ENCODE assay signal across 23 cellular contexts in the genomic region with DNA sequence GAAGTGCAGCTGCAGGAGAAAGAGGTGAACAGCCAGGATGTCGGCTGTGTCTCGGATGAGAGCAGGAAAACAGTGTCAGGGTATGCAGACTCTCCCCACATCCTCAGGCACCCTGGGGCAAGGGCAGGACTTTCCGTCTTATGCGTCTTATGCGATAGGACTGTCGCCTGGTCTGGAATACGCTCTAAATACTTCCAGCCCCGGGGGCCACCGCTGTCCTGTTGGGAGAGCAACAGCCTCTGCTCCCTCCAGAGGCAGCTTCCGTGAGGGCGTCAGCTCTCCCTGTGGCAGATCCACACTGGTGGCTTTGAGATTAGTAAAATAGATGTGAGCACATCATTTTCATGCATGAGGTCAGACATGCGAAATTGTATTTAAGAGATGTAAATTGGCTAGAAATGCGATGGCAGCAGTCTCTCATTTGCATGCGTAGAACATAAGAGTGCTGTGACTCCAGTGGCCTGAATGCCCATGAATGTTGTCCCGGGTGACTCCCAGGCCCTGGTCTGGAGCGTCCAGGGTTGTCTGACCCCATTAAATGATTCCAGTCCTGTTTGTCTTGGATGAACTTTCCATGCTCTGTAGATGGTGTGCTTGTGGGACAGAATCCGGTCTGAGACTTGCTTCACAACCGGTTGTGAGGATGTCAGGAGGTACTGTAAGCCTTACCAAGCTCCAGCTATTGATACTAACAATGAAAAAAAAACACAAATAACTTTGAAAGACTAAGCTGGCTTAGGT.
DNase-seq lines count a peak whose midpoint lies in the region; ATAC-seq, FAIRE-seq and TF ChIP-seq lines count a peak whose summit lies in the region.
"Had no signal": no experiment of that assay in that cellular context is flagged by ENCODE, and none has a peak within 500 bp of the region (broad histone marks: within the 10 kb centered on the region; RNA-seq: fewer than 3 reads in every experiment).

No MANE protein-coding gene starts in this region.

- H3K4me1 Mint-ChIP-seq in neural crest cell: no peaks in the 10 kb centered on the region

- FAIRE-seq in HepG2 (lab: Jason Lieb, UNC): no peak
- FAIRE-seq: H54, K562 had no signal

- TF ChIP-seq RAD21 in HepG2 (CRISPR knock-in tag; IDR thresholded peaks at IDR 0.05): no peak

- no peaks in the 10 kb centered on the region for H3K27me3 Mint-ChIP-seq in neural crest cell (ENCODE audit: low read depth)

- no TSS peak for BruUV-seq in HepG2 (replicated peaks; lab: Mats Ljungman, UMichigan)

- 73% methylated on average over 17 of the region's 18 CpGs for WGBS in HepG2 (ENCODE audit: low lambda C conversion rate)

- H3K36me3 ChIP-seq in HepG2 (replicated peaks in 1 of 2; ENCODE audit: control insufficient read depth in 1 of 2, insufficient read depth in 2 of 2, low read length in 2 of 2): no peaks in the 10 kb centered on the region
- H3K36me3 ChIP-seq: BLaER1 treated with 17β-estradiol and CSF1 and Interleukin-3, amounts not matched to agents 10 nM and 100 nM; MG63 had no signal

- no peaks in the 10 kb centered on the region for H3K36me3 Mint-ChIP-seq in neural crest cell (ENCODE audit: low read depth)
- H3K36me3 Mint-ChIP-seq: CD8-positive, alpha-beta T cell had no signal

- TF ChIP-seq CTCF in choroid plexus epithelial cell (conservative IDR thresholded peaks at IDR 0.05; ENCODE audit: low read depth, low read length) (peak; percentile 22), HepG2 (CRISPR knock-in tag; IDR thresholded peaks at IDR 0.05) (no peak), neural crest cell (conservative IDR thresholded peaks at IDR 0.05) (no peak)

- H3K27ac Mint-ChIP-seq in neural crest cell (ENCODE audit: unreplicated experiment): peak overlapping the region; percentile 67
- H3K27ac Mint-ChIP-seq: CD8-positive, alpha-beta T cell had no signal

- no peak overlapping the region for H2AFZ ChIP-seq in HepG2 (ENCODE audit: low read length)

- CTCF ChIA-PET in HepG2 (lab: Yijun Ruan, JAX; ENCODE audit: low intra/inter-chr PET ratio, low total read pairs): no interaction called here

- H3K4me1 ChIP-seq in HepG2 (ENCODE audit: insufficient read depth, low read length): peaks cover 5% of the 10 kb centered on the region

- POLR2A ChIA-PET in HepG2 (lab: Yijun Ruan, JAX): no interaction called here

- no peaks in the 10 kb centered on the region for H3K79me2 ChIP-seq in HepG2 (ENCODE audit: insufficient read depth, low read length)

- no peak overlapping the region for H3K4me3 Mint-ChIP-seq in neural crest cell
- H3K4me3 Mint-ChIP-seq: CD8-positive, alpha-beta T cell had no signal

- DNase-seq in NCI-H526 treated with DMSO at 0.1 percent for 48 hours (lab: John Stamatoyannopoulos, UW): peak; percentile 9
- peak; percentile 28 for DNase-seq in choroid plexus epithelial cell (ENCODE audit: low read depth)
- DNase-seq in HepG2 (ENCODE audit: low spot score): no peak
- no peak for DNase-seq in neural crest cell (ENCODE audit: low read depth, low spot score)
- no peak for DNase-seq in inferior parietal cortex (ENCODE audit: extremely low spot score)
- no peak for DNase-seq in activated CD4-positive, alpha-beta T cell treated with anti-CD3 and anti-CD28 coated beads for 48 hours
- no peak for DNase-seq in hypothalamus (lab: John Stamatoyannopoulos, UW)
- DNase-seq: CD8-positive, alpha-beta T cell; GF-D8; NCI-H1092; NCI-H1436; NCI-H187 treated with DMSO at 0.1 percent for 48 hours; NCI-H2107; NCI-H446 treated with DMSO at 0.1 percent for 48 hours; NCI-H748 treated with DMSO at 0.1 percent for 48 hours; SIG-M5; SK-N-SH had no signal

- no peak overlapping the region for H3K27ac ChIP-seq in HepG2 (ENCODE audit: extremely low read length, insufficient read depth, low read length)
- H3K27ac ChIP-seq: BLaER1 treated with 17β-estradiol and CSF1 and Interleukin-3, amounts not matched to agents 10 nM and 100 nM had no signal

- no peak for TF ChIP-seq EP300 in HepG2 (IDR thresholded peaks at IDR 0.05; ENCODE audit: low read depth in 2 of 2, low read length in 2 of 2)
- no peak for TF ChIP-seq EP300 in HepG2 (CRISPR knock-in tag; IDR thresholded peaks at IDR 0.05; ENCODE audit: borderline replicate concordance)

- no peaks in the 10 kb centered on the region for H3K27me3 ChIP-seq in HepG2 (ENCODE audit: control insufficient read depth in 1 of 2, insufficient read depth in 2 of 2, low read length in 2 of 2)
- H3K27me3 ChIP-seq: BLaER1 treated with 17β-estradiol and CSF1 and Interleukin-3, amounts not matched to agents 10 nM and 100 nM; MG63 had no signal

- H3K9me3 Mint-ChIP-seq in neural crest cell: no peaks in the 10 kb centered on the region
- H3K9me3 Mint-ChIP-seq: CD8-positive, alpha-beta T cell had no signal

- H3K4me3 ChIP-seq in choroid plexus epithelial cell (ENCODE audit: low read depth, low read length) (no peak overlapping the region), HepG2 (replicated peaks in 1 of 3; ENCODE audit: insufficient read depth in 1 of 3, low read depth in 2 of 3, low read length in 3 of 3) (no peak overlapping the region)
- H3K4me3 ChIP-seq: BLaER1 treated with 17β-estradiol and CSF1 and Interleukin-3, amounts not matched to agents 10 nM and 100 nM; K562; MG63 had no signal

- intact Hi-C loops in HepG2 (cut with micrococcal nuclease; ENCODE audit: unreplicated experiment): no loop called here

- H4K20me1 ChIP-seq in HepG2 (ENCODE audit: insufficient read depth, low read length): no peaks in the 10 kb centered on the region
- H4K20me1 ChIP-seq: BLaER1 treated with 17β-estradiol and CSF1 and Interleukin-3, amounts not matched to agents 10 nM and 100 nM had no signal

- ATAC-seq in HepG2: peak; percentile 55
- no peak for ATAC-seq in GM18517 (IDR thresholded peaks at IDR 0.05; ENCODE audit: unreplicated experiment)
- ATAC-seq: CD8-positive, alpha-beta T cell; K562; Panc1 had no signal

- H3K9me3 ChIP-seq in HepG2 (ENCODE audit: low read length): no peaks in the 10 kb centered on the region
- H3K9me3 ChIP-seq: MG63, SK-N-SH had no signal

- in situ Hi-C loops in HepG2 (cut with HindIII; ENCODE audit: extremely low pct_ligation_motif_present, low pct_unique_long_range_greater_than_20kb): loop anchor here (5.0 kb wide), 1 partner anchor 398 kb away; no protein-coding TSS in a partner anchor

- TF ChIP-seq POLR2A in HepG2 (IDR thresholded peaks at IDR 0.05; ENCODE audit: insufficient read depth in 1 of 2, low read depth in 2 of 2, low read length in 2 of 2): no peak

- H3K4me2 ChIP-seq in HepG2 (ENCODE audit: low read depth, low read length): no peak overlapping the region
- H3K4me2 ChIP-seq: BLaER1 treated with 17β-estradiol and CSF1 and Interleukin-3, amounts not matched to agents 10 nM and 100 nM; SK-N-SH had no signal

- H3K9ac ChIP-seq in HepG2 (ENCODE audit: insufficient read depth, low read depth, low read length): no peak overlapping the region
- H3K9ac ChIP-seq: BLaER1 treated with 17β-estradiol and CSF1 and Interleukin-3, amounts not matched to agents 10 nM and 100 nM; SK-N-SH had no signal

TF ChIP-seq in HepG2, 621 proteins besides CTCF, POLR2A, EP300 and RAD21 (continues in another document):
- no peak for TF ChIP-seq ZNF407 (CRISPR knock-in tag; IDR thresholded peaks at IDR 0.05; ENCODE audit: not compliant biosample characterization)

Comparison
In these comparisons a context has a peak if more than half of its experiments do, and no peak if none do; other contexts are left out.
1. DNase-seq: peak in NCI-H526 treated with DMSO at 0.1 percent for 48 hours (single experiment) and choroid plexus epithelial cell (single experiment); none in HepG2 (single experiment), neural crest cell (single experiment), inferior parietal cortex (single experiment), activated CD4-positive, alpha-beta T cell treated with anti-CD3 and anti-CD28 coated beads for 48 hours (single experiment) and hypothalamus (0 of 51).